8 cellular contexts compared by ENCODE assay signal in the genomic region with DNA sequence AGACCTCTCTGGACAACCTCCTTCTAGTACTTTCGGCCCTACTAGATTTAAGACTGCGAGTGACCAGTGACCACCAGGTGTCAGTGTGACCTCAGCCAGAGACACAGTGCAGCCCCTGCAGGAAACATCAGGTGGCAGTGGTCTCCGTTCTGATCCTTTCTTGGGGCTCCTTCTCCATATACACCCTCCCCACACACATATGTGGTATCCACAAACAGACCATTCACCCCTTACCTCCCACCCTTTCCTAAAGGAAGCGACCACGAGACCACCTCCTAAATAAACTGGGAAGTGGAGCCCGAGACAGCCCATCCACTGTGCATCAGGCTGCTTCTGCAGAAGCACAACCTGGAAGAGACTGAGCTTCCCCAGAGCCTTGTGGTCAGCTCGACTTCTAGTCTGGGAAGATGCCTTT. TPM values are rescaled to one million over a fixed set of nuclear protein-coding genes. Genes with fewer than 3 reads are reported as not detected.
DNase-seq lines count a peak whose midpoint lies in the region; ATAC-seq and TF ChIP-seq lines count a peak whose summit lies in the region.

No MANE protein-coding gene starts in this region.

- no peak overlapping the region for H2AFZ ChIP-seq in PC-9

- H3K4me1 Mint-ChIP-seq in CD8-positive, alpha-beta T cell (ENCODE audit: low read depth), result peaks cover 36% of the 10 kb centered on the region
- peaks cover 18% of the 10 kb centered on the region for H3K4me1 Mint-ChIP-seq in activated T-cell treated with anti-CD3 and anti-CD28 coated beads, Interleukin-2, amount 50 U/mL, for 72 hours (ENCODE audit: low read depth)

- no peaks in the 10 kb centered on the region for H3K9me2 ChIP-seq in PC-9 (ENCODE audit: insufficient read depth)

- H3K36me3 Mint-ChIP-seq in CD8-positive, alpha-beta T cell, result peaks cover 54% of the 10 kb centered on the region
- peaks cover 2 to 5% of the 10 kb centered on the region in 2 donors for H3K36me3 Mint-ChIP-seq in activated T-cell treated with anti-CD3 and anti-CD28 coated beads, Interleukin-2, amount 50 U/mL, for 72 hours (ENCODE audit: insufficient read depth in 2 of 2)

- no peak overlapping the region for H3K27ac Mint-ChIP-seq in CD8-positive, alpha-beta T cell
- H3K27ac Mint-ChIP-seq in activated T-cell treated with anti-CD3 and anti-CD28 coated beads, Interleukin-2, amount 50 U/mL, for 72 hours, result peak overlapping the region; percentile 28

- DNase-seq in CD8-positive, alpha-beta T cell, result peak; percentile 51 to 79 (median 71)
- DNase-seq in PC-9, result peak in 1 of 2 experiments; percentile 56
- DNase-seq in activated T-cell treated with anti-CD3 and anti-CD28 coated beads, Interleukin-2, amount 50 U/mL, for 72 hours, result peak; percentile 72 to 79
- DNase-seq in fibroblast of the aortic adventitia (ENCODE audit: low read depth), result peak; percentile 71
- peak; percentile 85 for DNase-seq in testis

- H3K4me3 Mint-ChIP-seq in CD8-positive, alpha-beta T cell, result no peak overlapping the region
- H3K4me3 Mint-ChIP-seq in activated T-cell treated with anti-CD3 and anti-CD28 coated beads, Interleukin-2, amount 50 U/mL, for 72 hours, result no peak overlapping the region

- POLR2A ChIA-PET in CD8-positive, alpha-beta T cell (lab: Charles Lee), result no interaction called here
- POLR2A ChIA-PET in PC-9 (lab: Charles Lee; ENCODE audit: unreplicated experiment), result no interaction called here

- peaks cover 41% of the 10 kb centered on the region for H4K20me1 ChIP-seq in PC-9 (ENCODE audit: insufficient read depth)

- intact Hi-C loops in CD8-positive, alpha-beta T cell (cut with DNase I, micrococcal nuclease), result loop anchor here (1.0 to 5.0 kb wide), 6 partner anchors 77 to 383 kb away; a partner anchor contains a TSS
- intact Hi-C loops in PC-9 (cut with micrococcal nuclease; ENCODE audit: unreplicated experiment) (loop anchor here (1.0 kb wide), 2 partner anchors 145 to 268 kb away; no protein-coding TSS in a partner anchor), testis (cut with DNase I; ENCODE audit: low total_unique reads) (no loop called here)

- H3K27ac ChIP-seq in CD8-positive, alpha-beta T cell (ENCODE audit: low read depth, low read length), result no peak overlapping the region
- H3K27ac ChIP-seq in PC-9 (no peak overlapping the region), neutrophil (no peak overlapping the region), testis (no peak overlapping the region)

- H3K4me1 ChIP-seq in CD8-positive, alpha-beta T cell (ENCODE audit: insufficient read depth, low read length), result peaks cover 3% of the 10 kb centered on the region
- H3K4me1 ChIP-seq in PC-9 (replicated peaks; ENCODE audit: insufficient read depth) (no peaks in the 10 kb centered on the region), neutrophil (ENCODE audit: control insufficient read depth in 1 of 2, insufficient read depth in 1 of 2, low read depth in 1 of 2, low read length in 1 of 2) (no peaks in the 10 kb centered on the region), testis (no peaks in the 10 kb centered on the region)

- no peaks in the 10 kb centered on the region for H3K9me3 Mint-ChIP-seq in CD8-positive, alpha-beta T cell
- H3K9me3 Mint-ChIP-seq in activated T-cell treated with anti-CD3 and anti-CD28 coated beads, Interleukin-2, amount 50 U/mL, for 72 hours, result no peaks in the 10 kb centered on the region

- BruUV-seq in PC-9 (replicated peaks; lab: Mats Ljungman, UMichigan), result no TSS peak

- H3K27me3 ChIP-seq in CD8-positive, alpha-beta T cell (ENCODE audit: insufficient read depth, low read length), result no peaks in the 10 kb centered on the region
- H3K27me3 ChIP-seq in PC-9 (ENCODE audit: insufficient read depth, low read depth) (no peaks in the 10 kb centered on the region), neutrophil (no peaks in the 10 kb centered on the region), testis (no peaks in the 10 kb centered on the region)

- WGBS in testis, 2 donors, result 60 to 66% methylated on average over 7 of the region's 7 CpGs

- no peak overlapping the region for H3K4me3 ChIP-seq in CD8-positive, alpha-beta T cell (ENCODE audit: low read depth, low read length)
- H3K4me3 ChIP-seq in PC-9 (no peak overlapping the region), fibroblast of the aortic adventitia (ENCODE audit: low read depth, low read length) (no peak overlapping the region), neutrophil (ENCODE audit: low read depth in 1 of 2, low read length in 1 of 2) (no peak overlapping the region), testis (no peak overlapping the region)

- peak; percentile 95 for ATAC-seq in CD8-positive, alpha-beta T cell
- peak; percentile 58 for ATAC-seq in HG02678 (IDR thresholded peaks at IDR 0.05; ENCODE audit: unreplicated experiment)
- peak; percentile 90 for ATAC-seq in activated T-cell treated with anti-CD3 and anti-CD28 coated beads, Interleukin-2, amount 50 U/mL, for 72 hours (replicated peaks in 1 of 2)
- ATAC-seq in HG03469 (IDR thresholded peaks at IDR 0.05; ENCODE audit: unreplicated experiment), result no peak

- no peaks in the 10 kb centered on the region for H3K27me3 Mint-ChIP-seq in CD8-positive, alpha-beta T cell (ENCODE audit: low read depth)
- no peaks in the 10 kb centered on the region for H3K27me3 Mint-ChIP-seq in activated T-cell treated with anti-CD3 and anti-CD28 coated beads, Interleukin-2, amount 50 U/mL, for 72 hours (ENCODE audit: low read depth)

- no peak for TF ChIP-seq POLR2A in testis (IDR thresholded peaks at IDR 0.05)

- no peak overlapping the region for H3K4me2 ChIP-seq in PC-9

- CTCF ChIA-PET in CD8-positive, alpha-beta T cell (lab: Charles Lee), result interaction anchor here (0.7 to 5.8 kb wide), 12 partner anchors 19 to 275 kb away, joined by 3 to 63 read pairs (median 4); a partner anchor contains a TSS
- CTCF ChIA-PET in PC-9 (lab: Charles Lee), result interaction anchor here (0.7 kb wide), 1 partner anchor 270 kb away, joined by 4 read pairs; no protein-coding TSS in a partner anchor

- H3K36me3 ChIP-seq in CD8-positive, alpha-beta T cell (ENCODE audit: insufficient read depth, low read length), result peaks cover 19% of the 10 kb centered on the region
- H3K36me3 ChIP-seq in PC-9 (ENCODE audit: low read depth) (0 out of 2 replicates have a peak, but pooled peaks cover 4% of the 10 kb centered on the region), neutrophil (peaks cover 52% of the 10 kb centered on the region), testis (ENCODE audit: low read depth, missing control alignments) (no peaks in the 10 kb centered on the region)

- peak; percentile 94 for TF ChIP-seq CTCF in CD8-positive, alpha-beta T cell (IDR thresholded peaks at IDR 0.05)
- TF ChIP-seq CTCF in PC-9 (conservative IDR thresholded peaks at IDR 0.05) (peak; percentile 93), fibroblast of the aortic adventitia (IDR thresholded peaks at IDR 0.05; ENCODE audit: insufficient read depth, low read length) (peak; percentile 91), neutrophil (IDR thresholded peaks at IDR 0.05) (peak; percentile 38), testis (IDR thresholded peaks at IDR 0.05) (peak; percentile 77 to 87 (median 79))

- H3K9me3 ChIP-seq in CD8-positive, alpha-beta T cell (ENCODE audit: low read length), result no peaks in the 10 kb centered on the region
- H3K9me3 ChIP-seq in PC-9 (ENCODE audit: insufficient read depth, low read depth) (no peaks in the 10 kb centered on the region), neutrophil (no peaks in the 10 kb centered on the region), testis (no peaks in the 10 kb centered on the region)

- H3F3A ChIP-seq in PC-9 (ENCODE audit: insufficient read depth, low read depth), result peaks cover 6% of the 10 kb centered on the region; the same call in 1 of the 2 replicates

- 0 out of 2 replicates have a peak, but pooled peaks cover 2% of the 10 kb centered on the region for H3K79me2 ChIP-seq in PC-9 (ENCODE audit: low read depth)

RNA-seq across cellular contexts. Expression of a gene that starts 38.5 kb away (rescaled TPM):
- 1 to 10 TPM; 2.8 to 3.1 TPM for total RNA-seq in CD8-positive, alpha-beta T cell
- total RNA-seq in PC-9 (2021) (6.7 TPM in 2 replicates), fibroblast of the aortic adventitia (ENCODE audit: low replicate concordance) (not detected in 2 replicates), testis (1 to 10 TPM; 1.4 to 2.0 TPM)
- 1 to 10 TPM; 6.6 to 6.8 TPM for total RNA-seq in activated T-cell treated with anti-CD3 and anti-CD28 coated beads, Interleukin-2, amount 50 U/mL, for 72 hours
- 0.54 TPM for polyA plus RNA-seq in testis (ENCODE audit: insufficient read depth, low read depth, low replicate concordance)

Comparison
In these comparisons a context has a peak if more than half of its experiments do, and no peak if none do; other contexts are left out.
1. CTCF ChIP-seq: peak in every context shown above with its lines; median percentile 94 in CD8-positive, alpha-beta T cell; 93 in PC-9; 91 in fibroblast of the aortic adventitia; 79 in testis; 38 in neutrophil.